ENCODE assay signal across 1 cellular context in genomic region chr17:59423137-59423703, GRCh38.
TF ChIP-seq lines count a peak whose summit lies in the region.

No MANE protein-coding gene starts in this region.

TF ChIP-seq in GM12878, 131 proteins besides CTCF, POLR2A, EP300 and RAD21 (continued from another document):
- TF ChIP-seq ZBTB11 (CRISPR knock-in tag; IDR thresholded peaks at IDR 0.05) (no peak), TCF7 (IDR thresholded peaks at IDR 0.05; ENCODE audit: borderline replicate concordance) (no peak), YY1 (IDR thresholded peaks at IDR 0.05; ENCODE audit: low read depth, low read length) (no peak), LARP7 (IDR thresholded peaks at IDR 0.05) (no peak), SMAD1 (IDR thresholded peaks at IDR 0.05; ENCODE audit: low read depth, partially characterized antibody) (no peak)
TF ChIP-seq in GM12878: peak in this region for 0.
